In genomic region chr20:43514062-43514971, GRCh38 we compare ENCODE assay signal across 8 cellular contexts. TPM values are rescaled to one million over a fixed set of nuclear protein-coding genes. Genes with fewer than 3 reads are reported as not detected.
DNase-seq lines count a peak whose midpoint lies in the region; ATAC-seq and TF ChIP-seq lines count a peak whose summit lies in the region.

No MANE protein-coding gene starts in this region.

- peaks cover under 1% of the 10 kb centered on the region for H3K36me3 ChIP-seq in left ventricle myocardium inferior
- H3K36me3 ChIP-seq in upper lobe of right lung = no peaks in the 10 kb centered on the region

- peak overlapping the region; percentile 77 for H3K27ac ChIP-seq in left ventricle myocardium inferior (replicated peaks)
- peak overlapping the region; percentile 42 for H3K27ac ChIP-seq in upper lobe of right lung

- peak overlapping the region; percentile 96 for H3K4me3 Mint-ChIP-seq in progenitor cell of endocrine pancreas (ENCODE audit: low read depth)

- H3K27me3 ChIP-seq in left ventricle myocardium inferior (ENCODE audit: low read depth) (no peaks in the 10 kb centered on the region), upper lobe of right lung (no peaks in the 10 kb centered on the region)

- H3K9me3 ChIP-seq in left ventricle myocardium inferior (replicated peaks) = no peaks in the 10 kb centered on the region
- no peaks in the 10 kb centered on the region for H3K9me3 ChIP-seq in upper lobe of right lung

- H3K27me3 Mint-ChIP-seq in progenitor cell of endocrine pancreas = no peaks in the 10 kb centered on the region

- peak overlapping the region; percentile 97 for H3K27ac Mint-ChIP-seq in progenitor cell of endocrine pancreas

- H3K4me3 ChIP-seq in left ventricle myocardium inferior = peak overlapping the region; percentile 74
- peak overlapping the region; percentile 68 for H3K4me3 ChIP-seq in upper lobe of right lung

- H3K4me1 Mint-ChIP-seq in progenitor cell of endocrine pancreas (ENCODE audit: low read depth) = peaks cover 2% of the 10 kb centered on the region

- intact Hi-C loops in left ventricle myocardium inferior (cut with micrococcal nuclease) (no loop called here), upper lobe of right lung (cut with DNase I) (no loop called here)

- H3K4me1 ChIP-seq in left ventricle myocardium inferior (peaks cover 18% of the 10 kb centered on the region), upper lobe of right lung (peaks cover 7% of the 10 kb centered on the region)

- peaks cover 5% of the 10 kb centered on the region for H3K36me3 Mint-ChIP-seq in progenitor cell of endocrine pancreas (ENCODE audit: insufficient read depth)

- DNase-seq in GM10266 (ENCODE audit: extremely low spot score) (peak; percentile 97), NCI-H1092 (lab: John Stamatoyannopoulos, UW) (peak; percentile 99), T follicular helper cell (ENCODE audit: low read depth) (peak; percentile 87), amniotic stem cell (lab: John Stamatoyannopoulos, UW) (peak; percentile 95), left ventricle myocardium inferior (peak; percentile 95), progenitor cell of endocrine pancreas (ENCODE audit: low spot score, unreplicated experiment) (peak; percentile 93), upper lobe of right lung (peak; percentile 98)

- no peaks in the 10 kb centered on the region for H3K9me3 Mint-ChIP-seq in progenitor cell of endocrine pancreas (ENCODE audit: low read depth)

- peak; percentile 71 for ATAC-seq in HG02571 (IDR thresholded peaks at IDR 0.05; ENCODE audit: unreplicated experiment)
- ATAC-seq in upper lobe of right lung = peak; percentile 95

- TF ChIP-seq CTCF in GM10266 (IDR thresholded peaks at IDR 0.05; ENCODE audit: control insufficient read depth, insufficient read depth, low read depth, missing control alignments) (peak; percentile 15), left ventricle myocardium inferior (IDR thresholded peaks at IDR 0.05; ENCODE audit: borderline replicate concordance) (peak; percentile 43), progenitor cell of endocrine pancreas (IDR thresholded peaks at IDR 0.05; ENCODE audit: unreplicated experiment) (peak; percentile 43), upper lobe of right lung (IDR thresholded peaks at IDR 0.05) (peak; percentile 26)

RNA-seq across cellular contexts. Expression of gene L3MBTL1, which starts 6.8 kb away (rescaled TPM):
- total RNA-seq in left ventricle myocardium inferior (4.0 TPM), progenitor cell of endocrine pancreas (42.8 and 45.7 TPM in 2 replicates), upper lobe of right lung (12.9 TPM)

RNA-seq across cellular contexts. Expression of gene SGK2, which starts 44.5 kb away (rescaled TPM):
- total RNA-seq in left ventricle myocardium inferior = 0.30 TPM
- total RNA-seq in progenitor cell of endocrine pancreas = 8.7 and 8.9 TPM in 2 replicates
- 1.7 TPM for total RNA-seq in upper lobe of right lung

RNA-seq across cellular contexts. Expression of gene SRSF6, which starts 56.6 kb away (rescaled TPM):
- total RNA-seq in left ventricle myocardium inferior = 58.7 TPM
- total RNA-seq in progenitor cell of endocrine pancreas = 369 and 381 TPM in 2 replicates
- 145 TPM for total RNA-seq in upper lobe of right lung

Comparison
In these comparisons a context has a peak if more than half of its experiments do, and no peak if none do; other contexts are left out.
1. Peak in every context shown above with its lines: DNase-seq, ATAC-seq, H3K4me3 ChIP-seq and H3K27ac ChIP-seq.